8 cellular contexts compared by ENCODE assay signal in the genomic region with DNA sequence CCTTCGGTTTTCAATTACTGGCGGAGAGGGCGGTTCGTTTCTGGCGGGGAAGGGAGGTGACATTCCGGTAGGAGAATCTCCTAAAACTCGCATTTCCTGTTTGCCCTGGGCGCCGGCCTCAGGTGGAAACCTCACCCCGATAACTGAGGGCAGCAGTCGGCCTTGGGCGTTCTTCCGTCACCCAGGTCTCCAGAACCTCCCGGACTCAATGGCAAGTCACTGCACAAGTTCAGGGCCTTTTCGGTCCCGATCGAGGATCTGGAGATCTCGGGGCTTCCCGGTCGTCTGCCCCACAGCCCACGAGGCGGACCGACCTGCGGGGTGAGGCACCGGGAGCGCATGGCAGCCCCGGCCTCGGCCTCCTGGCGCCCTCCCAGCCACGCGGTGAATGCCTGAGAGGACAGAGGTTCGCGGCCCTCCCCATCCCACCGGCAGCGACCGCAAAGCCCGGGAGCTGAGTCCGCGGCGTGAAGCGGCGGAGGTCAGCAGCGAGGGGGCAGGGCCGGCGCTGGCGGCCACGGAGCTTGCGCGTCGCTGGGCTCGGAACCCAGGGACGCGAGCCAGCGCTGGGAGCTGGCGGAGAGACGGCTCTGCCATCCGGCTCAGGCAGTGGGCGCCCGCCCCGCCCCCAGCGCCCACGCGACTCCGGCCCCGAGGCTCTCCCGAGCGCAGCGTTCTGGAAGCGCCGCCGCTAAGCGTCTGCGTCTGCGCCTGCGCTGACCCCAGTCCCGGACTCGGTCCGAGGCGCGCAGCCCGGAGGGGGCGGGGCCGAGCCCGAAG. TPM values are rescaled to one million over a fixed set of nuclear protein-coding genes. Genes with fewer than 3 reads are reported as not detected.
DNase-seq lines count a peak whose midpoint lies in the region; TF ChIP-seq lines count a peak whose summit lies in the region.

No MANE protein-coding gene starts in this region.

- in situ Hi-C loops in G401 (cut with HindIII; ENCODE audit: low sequenced_read_pairs), result no loop called here
- in situ Hi-C loops in SK-MEL-5 (cut with HindIII; ENCODE audit: low pct_unique_long_range_greater_than_20kb, low sequenced_read_pairs), result no loop called here

- no peaks in the 10 kb centered on the region for H3K27me3 ChIP-seq in H9 (ENCODE audit: insufficient read depth, low read length)
- no peaks in the 10 kb centered on the region; the same call in 1 of the 2 replicates for H3K27me3 ChIP-seq in MM.1S (replicated peaks; ENCODE audit: insufficient read depth, low read length)

- H2BK120ac ChIP-seq in H9 (ENCODE audit: low read depth, low read length, poor library complexity, severe bottlenecking), result no peak overlapping the region

- H2BK15ac ChIP-seq in H9 (ENCODE audit: low read depth, low read length), result no peak overlapping the region

- DNase-seq in G401 (ENCODE audit: low spot score) (peak; percentile 87), H9 (peak; percentile 93), MM.1S (peak; percentile 96), SK-MEL-5 (ENCODE audit: low read depth, low spot score) (peak; percentile 93), germinal center (ENCODE audit: low spot score) (peak; percentile 97), nucleus accumbens (lab: John Stamatoyannopoulos, UW) (peak in 55 of 56 donors; percentile 41 to 95 (median 85)), superior temporal gyrus (ENCODE audit: extremely low spot score) (peak; percentile 93)
- DNase-seq in activated naive CD4-positive, alpha-beta T cell treated with anti-CD3 and anti-CD28 coated beads, Interleukin-2, amount 10 ng/mL, durations not matched to agents 7 days and 5 days, result peak; percentile 88

- no peak overlapping the region for H4K91ac ChIP-seq in H9 (ENCODE audit: insufficient read length, low read depth, low read length)

- H2BK12ac ChIP-seq in H9 (ENCODE audit: insufficient read length, low read depth, low read length), result no peak overlapping the region

- no peak overlapping the region for H3K23ac ChIP-seq in H9 (ENCODE audit: insufficient read length, low read depth, low read length)

- H2BK5ac ChIP-seq in H9 (ENCODE audit: insufficient read length, low read length), result no peak overlapping the region

- peaks cover 4 to 6% of the 10 kb centered on the region in 2 experiments for H3K4me1 Mint-ChIP-seq in H9
- H3K4me1 Mint-ChIP-seq in activated naive CD4-positive, alpha-beta T cell treated with anti-CD3 and anti-CD28 coated beads, Interleukin-2, amount 10 ng/mL, durations not matched to agents 7 days and 5 days, result peaks cover 8% of the 10 kb centered on the region

- H3K79me1 ChIP-seq in H9 (ENCODE audit: insufficient read depth, low read depth, low read length, poor library complexity, severe bottlenecking), result no peaks in the 10 kb centered on the region

- peak overlapping the region; percentile 40 for H3K9ac ChIP-seq in H9 (ENCODE audit: extremely low read depth, insufficient read length, low read length)
- H3K9ac ChIP-seq in MM.1S (ENCODE audit: low read length), result peak overlapping the region; percentile 81

- H3K79me2 ChIP-seq in H9 (ENCODE audit: insufficient read depth, low read length), result no peaks in the 10 kb centered on the region
- H3K79me2 ChIP-seq in MM.1S (ENCODE audit: low read length), result no peaks in the 10 kb centered on the region

- H3T11ph ChIP-seq in H9 (ENCODE audit: low read length), result no peak overlapping the region

- no peak for TF ChIP-seq CTCF in H9 (conservative IDR thresholded peaks at IDR 0.05)
- TF ChIP-seq CTCF in MM.1S (IDR thresholded peaks at IDR 0.05; ENCODE audit: low read length), result no peak

- H3K27ac ChIP-seq in H9 (ENCODE audit: insufficient read length, low read depth, low read length) (no peak overlapping the region), MM.1S (ENCODE audit: low read length) (peak overlapping the region; percentile 81)

- no peak overlapping the region for H3K4ac ChIP-seq in H9 (ENCODE audit: low read depth, low read length)

- H3K27me3 Mint-ChIP-seq in H9 (ENCODE audit: low read depth), result peaks cover 15% of the 10 kb centered on the region
- H3K27me3 Mint-ChIP-seq in activated naive CD4-positive, alpha-beta T cell treated with anti-CD3 and anti-CD28 coated beads, Interleukin-2, amount 10 ng/mL, durations not matched to agents 7 days and 5 days, result peaks cover 60% of the 10 kb centered on the region

- H3K4me2 ChIP-seq in H9 (ENCODE audit: insufficient read depth, insufficient read length, low read length) (peak overlapping the region; percentile 86), MM.1S (ENCODE audit: low read depth, low read length) (peak overlapping the region; percentile 98)

- H3K9me3 Mint-ChIP-seq in H9, result no peaks in the 10 kb centered on the region
- no peaks in the 10 kb centered on the region for H3K9me3 Mint-ChIP-seq in activated naive CD4-positive, alpha-beta T cell treated with anti-CD3 and anti-CD28 coated beads, Interleukin-2, amount 10 ng/mL, durations not matched to agents 7 days and 5 days

- H3K9me3 ChIP-seq in H9 (ENCODE audit: control insufficient read depth, low read depth, low read length) (no peaks in the 10 kb centered on the region), MM.1S (replicated peaks; ENCODE audit: insufficient read depth, low read length) (no peaks in the 10 kb centered on the region; the same call in 1 of the 2 replicates)

- H4K20me1 ChIP-seq in H9 (ENCODE audit: control insufficient read depth, insufficient read depth, insufficient read length), result no peaks in the 10 kb centered on the region
- H4K20me1 ChIP-seq in MM.1S (ENCODE audit: insufficient read depth, low read length), result no peaks in the 10 kb centered on the region

- H3K4me3 ChIP-seq in MM.1S (ENCODE audit: low read length), result peak overlapping the region; percentile 85

- peak overlapping the region; percentile 76 for H3K18ac ChIP-seq in H9 (ENCODE audit: insufficient read length, low read depth, low read length)

- no peak overlapping the region for H3K56ac ChIP-seq in H9 (ENCODE audit: insufficient read length, low read depth, low read length)

- no peak overlapping the region for H2BK20ac ChIP-seq in H9 (ENCODE audit: low read depth, low read length, poor library complexity, severe bottlenecking)

- H2AFZ ChIP-seq in H9 (ENCODE audit: low read length) (no peak overlapping the region), MM.1S (ENCODE audit: low read length) (peak overlapping the region; percentile 99)

- no peaks in the 10 kb centered on the region for H3K36me3 ChIP-seq in MM.1S (replicated peaks; ENCODE audit: insufficient read depth, low read length)

- no peaks in the 10 kb centered on the region for H3K36me3 Mint-ChIP-seq in H9 (ENCODE audit: insufficient read depth in 1 of 3, low read depth in 3 of 3)
- no peaks in the 10 kb centered on the region for H3K36me3 Mint-ChIP-seq in activated naive CD4-positive, alpha-beta T cell treated with anti-CD3 and anti-CD28 coated beads, Interleukin-2, amount 10 ng/mL, durations not matched to agents 7 days and 5 days

- no peak overlapping the region for H4K5ac ChIP-seq in H9 (ENCODE audit: insufficient read length, low read depth, low read length)

- no CpG with 5 or more reads among the region's 84 CpGs for WGBS in H9 (ENCODE audit: extremely low coverage, insufficient read length, low lambda C conversion rate)

- H3K4me1 ChIP-seq in H9 (ENCODE audit: insufficient read depth, low read length) (no peaks in the 10 kb centered on the region; the same call in 1 of the 2 replicates), MM.1S (ENCODE audit: low read length) (no peaks in the 10 kb centered on the region)

- H3F3A ChIP-seq in MM.1S (ENCODE audit: insufficient read depth, low read length), result peaks cover 7% of the 10 kb centered on the region; the same call in 1 of the 2 replicates

- H3K23me2 ChIP-seq in H9 (ENCODE audit: insufficient read length, low read depth, low read length, poor library complexity, severe bottlenecking), result peaks cover 8% of the 10 kb centered on the region

- H3K9me2 ChIP-seq in MM.1S (replicated peaks; ENCODE audit: insufficient read depth, low read length), result no peaks in the 10 kb centered on the region

- CTCF ChIA-PET in activated naive CD4-positive, alpha-beta T cell treated with anti-CD3 and anti-CD28 coated beads, Interleukin-2, amount 10 ng/mL, durations not matched to agents 7 days and 5 days (lab: Charles Lee), result no interaction called here

- H4K8ac ChIP-seq in H9 (replicated peaks; ENCODE audit: insufficient read length, low read depth, low read length), result no peak overlapping the region

- H2AK5ac ChIP-seq in H9 (ENCODE audit: insufficient read length, low read length), result no peak overlapping the region

- H3K14ac ChIP-seq in H9 (ENCODE audit: insufficient read depth, low read length), result peak overlapping the region; percentile 80; the same call in 1 of the 2 replicates

- peak overlapping the region; percentile 52 to 91 (median 55); a peak in 4 of 7 replicates for H3K27ac Mint-ChIP-seq in H9
- H3K27ac Mint-ChIP-seq in activated naive CD4-positive, alpha-beta T cell treated with anti-CD3 and anti-CD28 coated beads, Interleukin-2, amount 10 ng/mL, durations not matched to agents 7 days and 5 days, result no peak overlapping the region

- peak overlapping the region; percentile 73 to 85 for H3K4me3 Mint-ChIP-seq in H9
- H3K4me3 Mint-ChIP-seq in activated naive CD4-positive, alpha-beta T cell treated with anti-CD3 and anti-CD28 coated beads, Interleukin-2, amount 10 ng/mL, durations not matched to agents 7 days and 5 days, result peak overlapping the region; percentile 63

RNA-seq across cellular contexts. Expression of a gene that starts 58.4 kb away (rescaled TPM):
- total RNA-seq in G401 (2014; rRNA removed; shearing (Covaris generic)), result 0.07 and 0.37 TPM in 2 replicates
- total RNA-seq in H9 (2021), result not detected in 2 replicates
- not detected in 2 replicates for total RNA-seq in SK-MEL-5 (2014; rRNA removed; shearing (Covaris generic))
- not detected in 2 replicates for polyA plus RNA-seq in SK-MEL-5 (2015; cell fraction: cytosol; rRNA removed)
- polyA plus RNA-seq in SK-MEL-5 (2015; cell fraction: nucleus; rRNA removed), result not detected in 2 replicates
